20 cellular contexts compared by ENCODE assay signal in genomic region chr3:52177701-52178042, GRCh38. TPM values are rescaled to one million over a fixed set of nuclear protein-coding genes. Genes with fewer than 3 reads are reported as not detected.
DNase-seq lines count a peak whose midpoint lies in the region; ATAC-seq and TF ChIP-seq lines count a peak whose summit lies in the region.
"Had no signal": no experiment of that assay in that cellular context is flagged by ENCODE, and none has a peak within 500 bp of the region (broad histone marks: within the 10 kb centered on the region; RNA-seq: fewer than 3 reads in every experiment).

No MANE protein-coding gene starts in this region.

- H3K4me3 ChIP-seq in transverse colon: no peak overlapping the region
- H3K4me3 ChIP-seq: K562 had no signal

- no peak for ATAC-seq in activated CD8-positive, alpha-beta T cell treated with anti-CD3 and anti-CD28 coated beads, Interleukin-2, amount 10 ng/mL, durations not matched to agents 7 days and 5 days
- no peak for ATAC-seq in activated CD8-positive, alpha-beta T cell treated with anti-CD3 and anti-CD28 coated beads for 36 hours
- ATAC-seq in omental fat pad (ENCODE audit: low FRiP score): peak; percentile 9
- no peak for ATAC-seq in HG02973 (IDR thresholded peaks at IDR 0.05; ENCODE audit: unreplicated experiment)
- ATAC-seq: HCT116, K562, PC-3 had no signal

- in situ Hi-C loops in transverse colon (cut with MboI; ENCODE audit: low pct_ligation_motif_present in 1 of 4, low pct_unique_long_range_greater_than_20kb in 1 of 4, low sequenced_read_pairs in 3 of 4): no loop called here

- peak overlapping the region; percentile 8 for H3K27ac Mint-ChIP-seq in activated CD8-positive, alpha-beta T cell treated with anti-CD3 and anti-CD28 coated beads, Interleukin-2, amount 10 ng/mL, durations not matched to agents 7 days and 5 days
- H3K27ac Mint-ChIP-seq in activated CD8-positive, alpha-beta T cell treated with anti-CD3 and anti-CD28 coated beads for 36 hours: no peak overlapping the region
- H3K27ac Mint-ChIP-seq in type B pancreatic cell: peak overlapping the region; percentile 41

- POLR2A ChIA-PET in activated CD8-positive, alpha-beta T cell treated with anti-CD3 and anti-CD28 coated beads, Interleukin-2, amount 10 ng/mL, durations not matched to agents 7 days and 5 days (lab: Charles Lee): no interaction called here
- POLR2A ChIA-PET in activated CD8-positive, alpha-beta T cell treated with anti-CD3 and anti-CD28 coated beads for 36 hours (lab: Charles Lee): interaction anchor here (0.6 kb wide), 1 partner anchor 91 kb away, joined by 3 read pairs; no protein-coding TSS in a partner anchor

- H3K4me1 Mint-ChIP-seq in activated CD8-positive, alpha-beta T cell treated with anti-CD3 and anti-CD28 coated beads, Interleukin-2, amount 10 ng/mL, durations not matched to agents 7 days and 5 days (ENCODE audit: low read depth): peaks cover 23% of the 10 kb centered on the region
- no peaks in the 10 kb centered on the region for H3K4me1 Mint-ChIP-seq in activated CD8-positive, alpha-beta T cell treated with anti-CD3 and anti-CD28 coated beads for 36 hours (ENCODE audit: low read depth)
- H3K4me1 Mint-ChIP-seq in type B pancreatic cell (ENCODE audit: unreplicated experiment): peaks cover 18% of the 10 kb centered on the region

- intact Hi-C loops in activated CD8-positive, alpha-beta T cell treated with anti-CD3 and anti-CD28 coated beads for 36 hours (cut with micrococcal nuclease): no loop called here
- intact Hi-C loops in transverse colon (cut with DNase I; ENCODE audit: low total_unique reads): no loop called here

- no peak for TF ChIP-seq POLR2A in transverse colon (IDR thresholded peaks at IDR 0.05)

- TF ChIP-seq EP300 in transverse colon (IDR thresholded peaks at IDR 0.05; ENCODE audit: low read depth): no peak

- no peak for DNase-seq in activated CD8-positive, alpha-beta T cell treated with anti-CD3 and anti-CD28 coated beads, Interleukin-2, amount 10 ng/mL, durations not matched to agents 7 days and 5 days
- DNase-seq in activated CD8-positive, alpha-beta T cell treated with anti-CD3 and anti-CD28 coated beads for 36 hours: no peak
- peak; percentile 33 for DNase-seq in kidney tubule cell (ENCODE audit: low spot score)
- no peak for DNase-seq in omental fat pad (ENCODE audit: low spot score)
- no peak for DNase-seq in type B pancreatic cell (ENCODE audit: extremely low spot score, unreplicated experiment)
- DNase-seq in transverse colon: no peak
- no peak for DNase-seq in stimulated activated naive CD4-positive, alpha-beta T cell (lab: John Stamatoyannopoulos, UW)
- DNase-seq: COR-L47, DMS 273 treated with DMSO at 0.1 percent for 48 hours, NCI-H1105, NCI-H1694 treated with DMSO at 0.1 percent for 48 hours, NCI-H2107, NCI-H510A treated with DMSO at 0.1 percent for 48 hours, NCI-H82, PC-3 had no signal

- H3K9me3 Mint-ChIP-seq in activated CD8-positive, alpha-beta T cell treated with anti-CD3 and anti-CD28 coated beads, Interleukin-2, amount 10 ng/mL, durations not matched to agents 7 days and 5 days (ENCODE audit: insufficient read depth): no peaks in the 10 kb centered on the region
- H3K9me3 Mint-ChIP-seq in activated CD8-positive, alpha-beta T cell treated with anti-CD3 and anti-CD28 coated beads for 36 hours: no peaks in the 10 kb centered on the region
- no peaks in the 10 kb centered on the region for H3K9me3 Mint-ChIP-seq in type B pancreatic cell

- CTCF ChIA-PET in activated CD8-positive, alpha-beta T cell treated with anti-CD3 and anti-CD28 coated beads, Interleukin-2, amount 10 ng/mL, durations not matched to agents 7 days and 5 days (lab: Charles Lee): no interaction called here
- CTCF ChIA-PET in activated CD8-positive, alpha-beta T cell treated with anti-CD3 and anti-CD28 coated beads for 36 hours (lab: Charles Lee): no interaction called here

- H3K27me3 ChIP-seq in transverse colon: no peaks in the 10 kb centered on the region

- H3K36me3 ChIP-seq in transverse colon: no peaks in the 10 kb centered on the region

- no peaks in the 10 kb centered on the region for H3K36me3 Mint-ChIP-seq in activated CD8-positive, alpha-beta T cell treated with anti-CD3 and anti-CD28 coated beads, Interleukin-2, amount 10 ng/mL, durations not matched to agents 7 days and 5 days (ENCODE audit: low read depth)
- no peaks in the 10 kb centered on the region for H3K36me3 Mint-ChIP-seq in activated CD8-positive, alpha-beta T cell treated with anti-CD3 and anti-CD28 coated beads for 36 hours (ENCODE audit: low read depth)
- H3K36me3 Mint-ChIP-seq in type B pancreatic cell: no peaks in the 10 kb centered on the region

- WGBS in transverse colon (ENCODE audit: low coverage in 1 of 2), 2 donors: 72 to 84% methylated on average over 3 to 5 of the region's 5 CpGs

- no peaks in the 10 kb centered on the region for H3K9me3 ChIP-seq in transverse colon

- H3K27ac ChIP-seq in transverse colon: no peak overlapping the region
- H3K27ac ChIP-seq: 22Rv1 had no signal

- no peaks in the 10 kb centered on the region for H3K4me1 ChIP-seq in transverse colon

- H3K27me3 Mint-ChIP-seq in activated CD8-positive, alpha-beta T cell treated with anti-CD3 and anti-CD28 coated beads, Interleukin-2, amount 10 ng/mL, durations not matched to agents 7 days and 5 days (ENCODE audit: low read depth): peaks cover 2% of the 10 kb centered on the region
- no peaks in the 10 kb centered on the region for H3K27me3 Mint-ChIP-seq in activated CD8-positive, alpha-beta T cell treated with anti-CD3 and anti-CD28 coated beads for 36 hours
- no peaks in the 10 kb centered on the region for H3K27me3 Mint-ChIP-seq in type B pancreatic cell

- no peak for TF ChIP-seq CTCF in activated CD8-positive, alpha-beta T cell treated with anti-CD3 and anti-CD28 coated beads for 36 hours (IDR thresholded peaks at IDR 0.05)
- no peak for TF ChIP-seq CTCF in omental fat pad (IDR thresholded peaks at IDR 0.05)
- no peak for TF ChIP-seq CTCF in type B pancreatic cell (conservative IDR thresholded peaks at IDR 0.05)
- no peak for TF ChIP-seq CTCF in transverse colon (IDR thresholded peaks at IDR 0.05)

- no peak overlapping the region for H3K4me3 Mint-ChIP-seq in activated CD8-positive, alpha-beta T cell treated with anti-CD3 and anti-CD28 coated beads, Interleukin-2, amount 10 ng/mL, durations not matched to agents 7 days and 5 days
- H3K4me3 Mint-ChIP-seq in activated CD8-positive, alpha-beta T cell treated with anti-CD3 and anti-CD28 coated beads for 36 hours: no peak overlapping the region
- no peak overlapping the region for H3K4me3 Mint-ChIP-seq in type B pancreatic cell

RNA-seq across cellular contexts. Expression of gene ALAS1, which starts 20.3 kb away (rescaled TPM):
- 10 to 100 TPM; 57.7 to 60.8 TPM for total RNA-seq in activated CD8-positive, alpha-beta T cell treated with anti-CD3 and anti-CD28 coated beads, Interleukin-2, amount 10 ng/mL, durations not matched to agents 7 days and 5 days
- total RNA-seq in activated CD8-positive, alpha-beta T cell treated with anti-CD3 and anti-CD28 coated beads for 36 hours: 10 to 100 TPM; 54.3 to 54.6 TPM
- total RNA-seq in omental fat pad (10 to 100 TPM; 29.3 to 79.7 (median 31.0) TPM), type B pancreatic cell (ENCODE audit: low replicate concordance) (57.1 and 60.8 TPM in 2 replicates), transverse colon (100 to 1,000 TPM in 1 of 4 donors, 10 to 100 TPM in 3; 70.1 to 101 (median 84.0) TPM)

RNA-seq across cellular contexts. Expression of gene POC1A, which starts 23.4 kb away (rescaled TPM):
- total RNA-seq in activated CD8-positive, alpha-beta T cell treated with anti-CD3 and anti-CD28 coated beads, Interleukin-2, amount 10 ng/mL, durations not matched to agents 7 days and 5 days: 10 to 100 TPM; 31.7 to 32.3 TPM
- total RNA-seq in activated CD8-positive, alpha-beta T cell treated with anti-CD3 and anti-CD28 coated beads for 36 hours: 10 to 100 TPM; 21.2 to 23.5 TPM
- 1 to 10 TPM in 3 of 4 donors, under 1 TPM in 1; 0.65 to 2.0 (median 1.2) TPM for total RNA-seq in omental fat pad
- total RNA-seq in type B pancreatic cell (ENCODE audit: low replicate concordance): 10.5 and 19.1 TPM in 2 replicates
- 1 to 10 TPM in 2 of 4 donors, under 1 TPM in 1, not detected in 1; 0.80 to 3.1 (median 2.2) TPM for total RNA-seq in transverse colon

RNA-seq across cellular contexts. Expression of gene TLR9, which starts 47.8 kb away (rescaled TPM):
- under 1 TPM; 0.52 to 0.79 TPM for total RNA-seq in activated CD8-positive, alpha-beta T cell treated with anti-CD3 and anti-CD28 coated beads, Interleukin-2, amount 10 ng/mL, durations not matched to agents 7 days and 5 days
- total RNA-seq in activated CD8-positive, alpha-beta T cell treated with anti-CD3 and anti-CD28 coated beads for 36 hours: 1 to 10 TPM; 2.0 TPM
- total RNA-seq in omental fat pad (under 1 TPM in 1 of 4 donors, not detected in 3; 0.19 TPM), type B pancreatic cell (ENCODE audit: low replicate concordance) (0.22 TPM in 1 of 2 replicates, not detected in the other), transverse colon (under 1 TPM in 1 of 4 donors, not detected in 3; 0.16 TPM)
- total RNA-seq: K562, PC-3, SK-MEL-5 had no signal
